ENCODE assay signal across 8 cellular contexts in the genomic region with DNA sequence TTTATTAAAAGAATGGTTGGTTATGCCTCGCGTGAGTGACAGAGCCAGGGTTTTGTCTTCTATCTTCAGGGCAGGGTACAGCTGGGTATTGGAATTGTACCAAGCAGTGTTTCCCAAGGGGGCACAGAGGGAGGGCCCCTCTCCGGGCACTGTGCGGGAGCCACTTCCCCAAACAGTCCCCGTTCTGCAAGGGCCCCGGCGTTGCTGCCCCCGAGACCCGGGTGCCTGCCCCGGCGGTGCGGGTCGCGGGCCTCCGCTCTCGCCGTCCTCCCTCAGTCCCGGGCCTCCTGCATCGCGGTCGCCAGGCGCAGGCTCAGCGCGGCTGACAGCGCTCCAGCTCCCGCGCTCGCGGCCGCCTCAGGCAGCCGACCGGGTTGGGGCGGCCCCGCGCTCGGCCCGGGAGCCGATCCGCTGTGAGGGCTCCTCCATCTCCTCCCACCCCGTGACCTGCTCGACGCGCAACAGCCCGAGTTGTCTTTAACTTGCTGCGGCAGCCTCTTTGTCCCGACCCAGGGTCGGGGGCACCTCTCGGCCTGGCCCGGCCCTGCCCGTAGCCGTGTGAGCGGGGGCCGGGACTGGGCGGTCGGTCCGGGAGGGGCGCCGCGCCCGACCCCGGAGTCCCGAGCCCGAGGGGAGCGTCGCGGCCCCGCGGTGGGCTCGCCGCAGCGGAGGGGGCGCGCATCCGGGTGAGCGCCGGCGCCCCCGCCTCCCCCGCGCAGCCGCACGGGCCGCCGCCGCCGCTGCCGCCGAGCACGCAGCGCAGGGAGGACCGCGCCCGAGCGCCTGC. TPM values are rescaled to one million over a fixed set of nuclear protein-coding genes. Genes with fewer than 3 reads are reported as not detected.
DNase-seq lines count a peak whose midpoint lies in the region; ATAC-seq lines count a peak whose summit lies in the region.

No MANE protein-coding gene starts in this region.

- DNase-seq in NCI-H2081 (lab: John Stamatoyannopoulos, UW), result peak; percentile 27 to 53
- DNase-seq in NCI-H2081 treated with DMSO at 0.1 percent for 48 hours (lab: John Stamatoyannopoulos, UW), result no peak
- peak; percentile 44 to 63 for DNase-seq in NCI-H1930 (lab: John Stamatoyannopoulos, UW)
- DNase-seq in activated CD4-positive, alpha-beta T cell treated with anti-CD3 and anti-CD28 coated beads, Interleukin-2, amount 50 U/mL, for 24 hours (ENCODE audit: low read depth in 1 of 2, low spot score in 1 of 2), result peak; percentile 12 to 33
- peak; percentile 78 for DNase-seq in ecto neural progenitor cell (ENCODE audit: low spot score)
- peak; percentile 66 to 67 for DNase-seq in lung microvascular endothelial cell (ENCODE audit: low read depth in 2 of 2)
- DNase-seq in stimulated activated CD4-positive, alpha-beta T cell treated with anti-CD3 and anti-CD28 coated beads, TNF-alpha, amount 100 ng/mL, for 48 hours (ENCODE audit: low read depth in 3 of 3), result peak; percentile 13 to 41 (median 24)

- peak; percentile 41 for ATAC-seq in HG02571 (IDR thresholded peaks at IDR 0.05; ENCODE audit: unreplicated experiment)

RNA-seq across cellular contexts. Expression of gene GALNT1, which starts 0.6 kb away (rescaled TPM):
- total RNA-seq in lung microvascular endothelial cell, result 108 and 156 TPM in 2 replicates
